In the genomic region with DNA sequence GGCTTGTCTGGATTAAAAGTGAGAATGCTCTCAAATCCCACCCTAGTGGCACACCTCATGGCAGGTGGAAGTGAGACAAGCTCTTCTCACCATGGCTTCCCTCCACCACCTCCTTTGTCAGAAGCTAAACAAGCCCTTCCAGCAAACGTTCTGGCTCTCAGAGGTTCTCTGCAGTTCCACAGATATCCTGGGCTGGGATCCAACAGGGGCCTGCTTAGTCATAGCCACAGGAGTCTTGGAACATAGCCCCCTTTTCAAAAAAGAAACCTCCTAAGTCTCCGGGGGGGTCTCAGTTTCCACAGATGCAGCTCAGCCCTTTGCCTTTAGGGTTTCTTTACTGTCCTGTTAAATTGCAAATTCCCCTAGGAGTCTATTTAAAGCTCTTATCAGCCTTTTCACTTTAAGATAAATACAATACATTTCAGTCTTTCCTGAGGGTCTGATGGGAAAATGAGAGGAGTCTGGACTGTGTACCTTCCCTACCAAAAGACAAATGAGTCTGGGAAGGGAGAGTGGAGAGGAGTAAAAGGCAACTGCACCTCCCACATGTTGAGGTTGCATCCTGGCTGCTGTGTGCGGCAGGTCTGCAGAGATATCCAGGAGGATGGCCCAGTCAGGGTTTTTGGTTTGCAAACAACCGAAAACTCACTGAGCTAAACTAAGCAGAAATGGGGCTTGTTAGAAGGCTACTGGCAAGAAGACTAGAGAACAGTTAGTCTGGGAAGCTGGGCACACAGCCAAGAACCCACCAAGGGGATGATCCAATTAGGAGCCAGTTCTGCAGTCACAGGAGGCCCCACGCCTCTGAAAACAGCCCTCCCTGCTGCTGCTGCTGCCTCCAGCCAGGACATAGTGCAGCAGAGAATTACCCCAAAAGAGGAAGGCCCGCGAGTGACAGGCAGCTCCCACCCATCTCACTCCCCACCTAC, we compare ENCODE assay signal across 10 cellular contexts. TPM values are rescaled to one million over a fixed set of nuclear protein-coding genes. Genes with fewer than 3 reads are reported as not detected.
DNase-seq lines count a peak whose midpoint lies in the region; ATAC-seq and TF ChIP-seq lines count a peak whose summit lies in the region.
"Had no signal": no experiment of that assay in that cellular context is flagged by ENCODE, and none has a peak within 500 bp of the region (broad histone marks: within the 10 kb centered on the region; RNA-seq: fewer than 3 reads in every experiment).

No MANE protein-coding gene starts in this region.

- peak overlapping the region; percentile 69 for H4K8ac ChIP-seq in mesenchymal stem cell (ENCODE audit: low read length)

- H3K14ac ChIP-seq in mesenchymal stem cell (ENCODE audit: low read length in 2 of 2): peak overlapping the region in 1 of 2 experiments; percentile 27

- peak overlapping the region in 1 of 2 experiments; percentile 71 for H2BK12ac ChIP-seq in mesenchymal stem cell (ENCODE audit: low read length in 2 of 2)

- CTCF ChIA-PET in activated CD4-positive, alpha-beta T cell treated with anti-CD3 and anti-CD28 coated beads, Interleukin-2, amount 10 ng/mL, durations not matched to agents 7 days and 5 days (lab: Charles Lee): interaction anchor here (0.8 kb wide), 1 partner anchor 20 kb away, joined by 3 read pairs; no protein-coding TSS in a partner anchor

- H3K4me1 Mint-ChIP-seq in activated CD4-positive, alpha-beta T cell treated with anti-CD3 and anti-CD28 coated beads, Interleukin-2, amount 10 ng/mL, durations not matched to agents 7 days and 5 days: no peaks in the 10 kb centered on the region

- H3K9me3 Mint-ChIP-seq in activated CD4-positive, alpha-beta T cell treated with anti-CD3 and anti-CD28 coated beads, Interleukin-2, amount 10 ng/mL, durations not matched to agents 7 days and 5 days: no peaks in the 10 kb centered on the region

- no peak overlapping the region for H2AFZ ChIP-seq in mesenchymal stem cell (ENCODE audit: low read depth, low read length)
- H2AFZ ChIP-seq: parathyroid adenoma had no signal

- H2BK5ac ChIP-seq in mesenchymal stem cell (ENCODE audit: low read depth, low read length, poor library complexity, severe bottlenecking): no peak overlapping the region

- no peak overlapping the region for H2BK120ac ChIP-seq in mesenchymal stem cell (ENCODE audit: low read depth, low read length)

- H3K4ac ChIP-seq in mesenchymal stem cell (ENCODE audit: low read depth in 1 of 2, low read length in 2 of 2): peak overlapping the region in 1 of 2 experiments; percentile 76

- TF ChIP-seq POLR2A in NB4 (IDR thresholded peaks at IDR 0.05; ENCODE audit: extremely low read depth, insufficient read length) (no peak), vagina (IDR thresholded peaks at IDR 0.05) (no peak)

- no peak overlapping the region for H3K27ac Mint-ChIP-seq in activated CD4-positive, alpha-beta T cell treated with anti-CD3 and anti-CD28 coated beads, Interleukin-2, amount 10 ng/mL, durations not matched to agents 7 days and 5 days
- H3K27ac Mint-ChIP-seq: T-helper 1 cell treated with Interleukin-12 subunit alpha and Interleukin-12 subunit beta and Interleukin-4 antibody, amounts not matched to agents 30 μg/mL and 1 μg/mL, for 36 hours had no signal

- H3K4me1 ChIP-seq in mesenchymal stem cell (ENCODE audit: control insufficient read depth, insufficient read depth, low read depth, low read length) (peaks cover 12% of the 10 kb centered on the region), vagina (peaks cover 19% of the 10 kb centered on the region)
- H3K4me1 ChIP-seq: parathyroid adenoma had no signal

- intact Hi-C loops in vagina (cut with DNase I): no loop called here

- H3K4me2 ChIP-seq in mesenchymal stem cell (ENCODE audit: low read length, poor library complexity, severe bottlenecking): no peak overlapping the region

- no peaks in the 10 kb centered on the region for H3K79me1 ChIP-seq in mesenchymal stem cell (replicated peaks; ENCODE audit: low read length, poor library complexity, severe bottlenecking)

- no peak overlapping the region for H3K4me3 Mint-ChIP-seq in activated CD4-positive, alpha-beta T cell treated with anti-CD3 and anti-CD28 coated beads, Interleukin-2, amount 10 ng/mL, durations not matched to agents 7 days and 5 days
- H3K4me3 Mint-ChIP-seq: T-helper 1 cell treated with Interleukin-12 subunit alpha and Interleukin-12 subunit beta and Interleukin-4 antibody, amounts not matched to agents 30 μg/mL and 1 μg/mL, for 36 hours had no signal

- H3K18ac ChIP-seq in mesenchymal stem cell (ENCODE audit: low read depth in 1 of 2, low read length in 2 of 2): peak overlapping the region; percentile 85 to 89

- H3K9ac ChIP-seq in mesenchymal stem cell (ENCODE audit: low read length): peak overlapping the region; percentile 54
- H3K9ac ChIP-seq: parathyroid adenoma had no signal

- H3K27ac ChIP-seq in mesenchymal stem cell (ENCODE audit: low read length, poor library complexity, severe bottlenecking): peak overlapping the region; percentile 48
- peak overlapping the region; percentile 34 for H3K27ac ChIP-seq in vagina
- H3K27ac ChIP-seq: parathyroid adenoma had no signal

- H3K27me3 ChIP-seq in mesenchymal stem cell (ENCODE audit: control insufficient read depth in 1 of 2, insufficient read depth in 1 of 2, low read length in 2 of 2) (no peaks in the 10 kb centered on the region), vagina (no peaks in the 10 kb centered on the region)

- POLR2A ChIA-PET in activated CD4-positive, alpha-beta T cell treated with anti-CD3 and anti-CD28 coated beads, Interleukin-2, amount 10 ng/mL, durations not matched to agents 7 days and 5 days (lab: Charles Lee): no interaction called here

- ATAC-seq in GM21528 (IDR thresholded peaks at IDR 0.05; ENCODE audit: low FRiP score, unreplicated experiment): no peak

- peaks cover 3% of the 10 kb centered on the region for H3K27me3 Mint-ChIP-seq in activated CD4-positive, alpha-beta T cell treated with anti-CD3 and anti-CD28 coated beads, Interleukin-2, amount 10 ng/mL, durations not matched to agents 7 days and 5 days

- H2AK5ac ChIP-seq in mesenchymal stem cell (ENCODE audit: low read length, severe bottlenecking): no peak overlapping the region

- H3K36me3 ChIP-seq in mesenchymal stem cell (ENCODE audit: control insufficient read depth in 1 of 2, insufficient read depth in 2 of 2, low read depth in 1 of 2, low read length in 2 of 2) (no peaks in the 10 kb centered on the region), vagina (no peaks in the 10 kb centered on the region)

- no peak overlapping the region for H3K23ac ChIP-seq in mesenchymal stem cell (ENCODE audit: low read length in 2 of 2)

- no peak for TF ChIP-seq CTCF in NB4 (IDR thresholded peaks at IDR 0.05; ENCODE audit: low read depth, low read length)
- no peak for TF ChIP-seq CTCF in vagina (IDR thresholded peaks at IDR 0.05)

- H3K4me3 ChIP-seq in NB4 (ENCODE audit: low read depth, low read length) (no peak overlapping the region), mesenchymal stem cell (ENCODE audit: insufficient read depth in 1 of 2, low read depth in 1 of 2, low read length in 2 of 2) (peak overlapping the region in 1 of 2 experiments; percentile 54), vagina (no peak overlapping the region)

- WGBS in mesenchymal stem cell: 32% methylated on average over 7 of the region's 7 CpGs

- DNase-seq in A172 (ENCODE audit: low spot score) (peak; percentile 63), NB4 (ENCODE audit: low read depth) (peak; percentile 71), astrocyte of the hippocampus (ENCODE audit: low read depth, low spot score) (peak; percentile 95), mesenchymal stem cell (peak; percentile 85), vagina (ENCODE audit: extremely low spot score in 2 of 2) (no peak), 8988T (no peak)
- no peak for DNase-seq in activated CD4-positive, alpha-beta T cell treated with anti-CD3 and anti-CD28 coated beads, Interleukin-2, amount 10 ng/mL, durations not matched to agents 7 days and 5 days

- H4K91ac ChIP-seq in mesenchymal stem cell (ENCODE audit: low read length): peak overlapping the region; percentile 64

- peak overlapping the region; percentile 61 for H2BK15ac ChIP-seq in mesenchymal stem cell (ENCODE audit: low read depth, poor library complexity, severe bottlenecking)

- peaks cover 3% of the 10 kb centered on the region for H3K9me3 ChIP-seq in mesenchymal stem cell (ENCODE audit: control insufficient read depth, low read length)
- H3K9me3 ChIP-seq in vagina: no peaks in the 10 kb centered on the region

- no peaks in the 10 kb centered on the region for H3K36me3 Mint-ChIP-seq in activated CD4-positive, alpha-beta T cell treated with anti-CD3 and anti-CD28 coated beads, Interleukin-2, amount 10 ng/mL, durations not matched to agents 7 days and 5 days (ENCODE audit: low read depth)

RNA-seq across cellular contexts. Expression of a gene that starts 41.4 kb away (rescaled TPM):
- not detected in 2 replicates for total RNA-seq in A172 (2014; rRNA removed; shearing (Covaris generic))
- 3.4 TPM for polyA plus RNA-seq in mesenchymal stem cell (2013, experiment 1 of 2)
- 3.5 TPM for polyA plus RNA-seq in mesenchymal stem cell (2013, experiment 2 of 2)
- 13.8 TPM for total RNA-seq in vagina
- not detected for total RNA-seq in activated CD4-positive, alpha-beta T cell treated with anti-CD3 and anti-CD28 coated beads, Interleukin-2, amount 10 ng/mL, durations not matched to agents 7 days and 5 days

Comparison
In these comparisons a context has a peak if more than half of its experiments do, and no peak if none do; other contexts are left out.
1. DNase-seq: peak in A172 (single experiment), NB4 (single experiment), astrocyte of the hippocampus (single experiment) and mesenchymal stem cell (single experiment); none in vagina (0 of 2), 8988T (single experiment) and activated CD4-positive, alpha-beta T cell treated with anti-CD3 and anti-CD28 coated beads, Interleukin-2, amount 10 ng/mL, durations not matched to agents 7 days and 5 days (single experiment).
2. RNA of a gene that starts 41.4 kb away (total RNA-seq): 13.8 TPM in vagina (single experiment); not detected in A172 and not detected in activated CD4-positive, alpha-beta T cell treated with anti-CD3 and anti-CD28 coated beads, Interleukin-2, amount 10 ng/mL, durations not matched to agents 7 days and 5 days; every median in the first group is over 10 times any median in the second.